Comparison of ENCODE assay signal across 7 cellular contexts in the genomic region with DNA sequence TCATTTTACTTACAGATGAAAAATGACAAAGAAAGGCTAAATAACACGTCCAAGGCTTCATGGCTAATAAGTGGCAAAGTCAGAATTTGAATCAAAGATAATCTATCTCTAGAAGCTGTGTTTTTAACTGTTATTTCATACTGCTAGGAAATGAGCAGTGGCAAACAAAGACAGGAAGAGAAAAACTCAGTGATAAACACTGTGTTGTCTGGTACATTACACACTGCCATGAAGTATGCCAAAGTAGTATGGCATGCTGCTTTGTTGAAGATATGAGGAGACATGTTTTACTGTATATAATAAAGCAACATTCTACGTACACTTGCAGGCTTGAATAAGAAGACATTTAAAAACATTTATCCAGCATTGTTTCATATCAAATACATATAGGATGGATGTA.
"Had no signal": no experiment of that assay in that cellular context is flagged by ENCODE, and none has a peak within 500 bp of the region (broad histone marks: within the 10 kb centered on the region; RNA-seq: fewer than 3 reads in every experiment).

No MANE protein-coding gene starts in this region.

- H3K4me3 ChIP-seq: GM23248, HAP-1 had no signal

- H3K4me3 Mint-ChIP-seq: HFFc6 had no signal

- DNase-seq: GM23248, GOT3, H7, HFFc6, IMR-90 had no signal

- H3K9me3 Mint-ChIP-seq: HFFc6 had no signal

- H3K27ac Mint-ChIP-seq: HFFc6 had no signal

- ATAC-seq: HCT116 had no signal
